Comparison of ENCODE assay signal across 8 cellular contexts in the genomic region with DNA sequence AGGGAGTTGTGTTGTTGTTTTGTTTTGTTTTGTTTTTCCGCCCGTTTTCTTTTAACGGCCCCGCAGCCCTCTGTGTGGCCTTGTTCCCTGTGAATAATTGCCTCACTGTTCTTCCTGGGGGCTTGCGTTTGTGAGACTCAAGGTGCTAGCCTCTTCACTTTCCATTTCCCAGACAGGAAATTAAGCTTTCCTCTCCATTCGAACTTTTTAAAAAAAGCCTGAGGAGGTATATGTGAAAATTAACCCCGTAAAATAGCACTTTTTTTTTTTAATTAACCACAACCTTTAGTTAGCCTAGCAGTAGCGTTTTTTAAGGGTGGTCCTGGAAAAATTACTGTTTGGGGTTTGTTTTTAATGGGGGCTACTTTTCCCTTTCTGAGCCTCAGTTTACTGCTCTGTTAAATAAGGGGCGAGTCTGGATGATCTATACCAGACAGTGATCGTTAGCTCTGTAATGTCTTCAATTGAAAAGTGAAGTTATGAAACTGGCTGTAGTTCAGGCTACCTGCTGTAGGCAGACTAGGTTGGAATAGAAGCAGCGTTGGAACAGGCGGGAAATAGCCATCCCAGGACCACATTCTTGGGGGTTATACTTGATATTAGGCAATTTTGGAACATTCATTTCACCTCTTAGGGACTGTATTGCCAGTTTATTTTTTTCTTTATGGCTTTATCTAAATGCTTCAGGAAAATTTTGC. TPM values are rescaled to one million over a fixed set of nuclear protein-coding genes. Genes with fewer than 3 reads are reported as not detected.
DNase-seq lines count a peak whose midpoint lies in the region; ATAC-seq, FAIRE-seq and TF ChIP-seq lines count a peak whose summit lies in the region.

No MANE protein-coding gene starts in this region.

- no peak for DNase-seq in activated T-cell treated with anti-CD3 and anti-CD28 coated beads, Interleukin-2, amount 50 U/mL, for 24 hours
- no peak for DNase-seq in activated T-cell treated with anti-CD3 and anti-CD28 coated beads, Interleukin-2, amount 50 U/mL, for 1 hour
- no peak for DNase-seq in Jurkat, Clone E6-1 (ENCODE audit: low read depth, low spot score)
- no peak for DNase-seq in astrocyte of the cerebellum (ENCODE audit: low read depth)
- no peak for DNase-seq in memory B cell (ENCODE audit: low spot score in 2 of 2)
- no peak for DNase-seq in GM12892 (ENCODE audit: insufficient read length)
- no peak for DNase-seq in DMS79 treated with DMSO at 0.1 percent for 48 hours (lab: John Stamatoyannopoulos, UW)

- H3K27me3 Mint-ChIP-seq in activated T-cell treated with anti-CD3 and anti-CD28 coated beads, Interleukin-2, amount 50 U/mL, for 24 hours = no peaks in the 10 kb centered on the region
- no peaks in the 10 kb centered on the region for H3K27me3 Mint-ChIP-seq in memory B cell

- peaks cover 51% of the 10 kb centered on the region for H3K4me1 Mint-ChIP-seq in activated T-cell treated with anti-CD3 and anti-CD28 coated beads, Interleukin-2, amount 50 U/mL, for 24 hours (ENCODE audit: low read depth)
- H3K4me1 Mint-ChIP-seq in memory B cell = peaks cover 13% of the 10 kb centered on the region

- H3K4me3 ChIP-seq in Jurkat, Clone E6-1 (ENCODE audit: low read length) = peak overlapping the region; percentile 98
- peak overlapping the region; percentile 81 for H3K4me3 ChIP-seq in astrocyte of the cerebellum (ENCODE audit: low read depth, low read length)

- ATAC-seq in memory B cell (ENCODE audit: low read depth) = peak; percentile 1
- ATAC-seq in GM19397 (IDR thresholded peaks at IDR 0.05; ENCODE audit: unreplicated experiment) = no peak

- FAIRE-seq in GM12892 (lab: Jason Lieb, UNC) = no peak

- TF ChIP-seq POLR2A in GM12892 (IDR thresholded peaks at IDR 0.05; ENCODE audit: low read depth, low read length) = no peak

- no peak for TF ChIP-seq CTCF in astrocyte of the cerebellum (IDR thresholded peaks at IDR 0.05; ENCODE audit: low read depth, low read length, missing control alignments)

- H3K27ac Mint-ChIP-seq in activated T-cell treated with anti-CD3 and anti-CD28 coated beads, Interleukin-2, amount 50 U/mL, for 24 hours = peak overlapping the region; percentile 99
- H3K27ac Mint-ChIP-seq in memory B cell = peak overlapping the region; percentile 91

- H3K4me3 Mint-ChIP-seq in activated T-cell treated with anti-CD3 and anti-CD28 coated beads, Interleukin-2, amount 50 U/mL, for 24 hours = peak overlapping the region; percentile 98
- peak overlapping the region; percentile 91 for H3K4me3 Mint-ChIP-seq in memory B cell

- peaks cover 57% of the 10 kb centered on the region for H3K36me3 Mint-ChIP-seq in activated T-cell treated with anti-CD3 and anti-CD28 coated beads, Interleukin-2, amount 50 U/mL, for 24 hours (ENCODE audit: low read depth)
- peaks cover 6% of the 10 kb centered on the region for H3K36me3 Mint-ChIP-seq in memory B cell

- H3K9me3 Mint-ChIP-seq in activated T-cell treated with anti-CD3 and anti-CD28 coated beads, Interleukin-2, amount 50 U/mL, for 24 hours = no peaks in the 10 kb centered on the region
- no peaks in the 10 kb centered on the region for H3K9me3 Mint-ChIP-seq in memory B cell

- in situ Hi-C loops in astrocyte of the cerebellum (cut with HindIII; ENCODE audit: low sequenced_read_pairs) = loop anchor here (5.0 kb wide), 1 partner anchor 420 kb away; no protein-coding TSS in a partner anchor

RNA-seq across cellular contexts. Expression of a gene that starts 1.7 kb away (rescaled TPM):
- 92.4 TPM for polyA plus RNA-seq in Jurkat, Clone E6-1 (2012; ENCODE audit: insufficient read depth, insufficient read length)
- polyA plus RNA-seq in GM12892 (2012; ENCODE audit: missing spikeins) = 61.5 TPM

RNA-seq across cellular contexts. Expression of a gene that starts 39.8 kb away (rescaled TPM):
- polyA plus RNA-seq in Jurkat, Clone E6-1 (2012; ENCODE audit: insufficient read depth, insufficient read length) = 8.3 TPM
- 16.0 TPM for polyA plus RNA-seq in GM12892 (2012; ENCODE audit: missing spikeins)
